34 cellular contexts compared by ENCODE assay signal in genomic region chr6:5707646-5708045, GRCh38.
"Had no signal": no experiment of that assay in that cellular context is flagged by ENCODE, and none has a peak within 500 bp of the region (broad histone marks: within the 10 kb centered on the region; RNA-seq: fewer than 3 reads in every experiment).

No MANE protein-coding gene starts in this region.

- H3K27me3 Mint-ChIP-seq: activated B cell treated with CpG ODN at 0.5 μM for 24 hours; activated CD4-positive, alpha-beta memory T cell treated with anti-CD3 and anti-CD28 coated beads for 36 hours; activated naive CD4-positive, alpha-beta T cell treated with anti-CD3 and anti-CD28 coated beads, Interleukin-2, amount 50 U/mL, for 24 hours; brain had no signal

- H3K4me3 Mint-ChIP-seq: activated B cell treated with CpG ODN at 0.5 μM for 24 hours; activated CD4-positive, alpha-beta memory T cell treated with anti-CD3 and anti-CD28 coated beads for 36 hours; brain had no signal

- H3K4me1 Mint-ChIP-seq: brain had no signal

- H3K9me3 Mint-ChIP-seq: activated B cell treated with CpG ODN at 0.5 μM for 24 hours; activated CD4-positive, alpha-beta memory T cell treated with anti-CD3 and anti-CD28 coated beads for 36 hours; activated naive CD4-positive, alpha-beta T cell treated with anti-CD3 and anti-CD28 coated beads, Interleukin-2, amount 50 U/mL, for 24 hours; brain had no signal

- H3K27ac Mint-ChIP-seq: activated B cell treated with CpG ODN at 0.5 μM for 24 hours; activated CD4-positive, alpha-beta memory T cell treated with anti-CD3 and anti-CD28 coated beads for 36 hours; activated naive CD4-positive, alpha-beta T cell treated with anti-CD3 and anti-CD28 coated beads, Interleukin-2, amount 50 U/mL, for 24 hours; brain had no signal

- H3K36me3 Mint-ChIP-seq: activated CD4-positive, alpha-beta memory T cell treated with anti-CD3 and anti-CD28 coated beads for 36 hours; brain had no signal

- DNase-seq: activated B cell treated with CpG ODN at 0.5 μM for 24 hours; activated CD4-positive, alpha-beta memory T cell treated with anti-CD3 and anti-CD28 coated beads for 36 hours; activated CD4-positive, alpha-beta T cell treated with anti-CD3 and anti-CD28 coated beads for 4 hours; activated CD4-positive, alpha-beta T cell treated with anti-CD3 and anti-CD28 coated beads, Interleukin-2, amount 50 U/mL, for 1 hour; activated CD4-positive, CD25-positive, alpha-beta regulatory T cell treated with anti-CD3 and anti-CD28 coated beads, Interleukin-2, amount 50 U/mL, for 72 hours; activated CD8-positive, alpha-beta memory T cell treated with anti-CD3 and anti-CD28 coated beads, Interleukin-2, amount 50 U/mL, for 4 hours; activated effector memory CD4-positive, alpha-beta T cell treated with Interleukin-2 at 50 U/mL for 16 hours; activated T-cell treated with anti-CD3 and anti-CD28 coated beads for 4 hours; activated T-cell treated with anti-CD3 and anti-CD28 coated beads, Interleukin-2, amount 50 U/mL, for 48 hours; anterior cingulate cortex; caudate nucleus; cerebellar nuclear complex; KG1; MM.1S; MV-4-11; NCI-H1092; NCI-H1436 treated with DMSO at 0.1 percent for 48 hours; NCI-H1694 treated with DMSO at 0.1 percent for 48 hours; NCI-H2029 treated with DMSO at 0.1 percent for 48 hours; NCI-H2107; NCI-H2171; NCI-H510A; NCI-H526; NCI-H748 treated with DMSO at 0.1 percent for 48 hours; NK-92 treated with Interleukin-12 subunit alpha and Interleukin-12 subunit beta, amount 100 ng/mL, for 24 hours; OCI-M1; Right ventricle myocardium superior; SW 1271; T-helper 1 cell; T-helper 2 cell; T-helper 9 cell had no signal

- H3K27ac ChIP-seq: VCaP had no signal
